Comparison of ENCODE assay signal across 23 cellular contexts in the genomic region with DNA sequence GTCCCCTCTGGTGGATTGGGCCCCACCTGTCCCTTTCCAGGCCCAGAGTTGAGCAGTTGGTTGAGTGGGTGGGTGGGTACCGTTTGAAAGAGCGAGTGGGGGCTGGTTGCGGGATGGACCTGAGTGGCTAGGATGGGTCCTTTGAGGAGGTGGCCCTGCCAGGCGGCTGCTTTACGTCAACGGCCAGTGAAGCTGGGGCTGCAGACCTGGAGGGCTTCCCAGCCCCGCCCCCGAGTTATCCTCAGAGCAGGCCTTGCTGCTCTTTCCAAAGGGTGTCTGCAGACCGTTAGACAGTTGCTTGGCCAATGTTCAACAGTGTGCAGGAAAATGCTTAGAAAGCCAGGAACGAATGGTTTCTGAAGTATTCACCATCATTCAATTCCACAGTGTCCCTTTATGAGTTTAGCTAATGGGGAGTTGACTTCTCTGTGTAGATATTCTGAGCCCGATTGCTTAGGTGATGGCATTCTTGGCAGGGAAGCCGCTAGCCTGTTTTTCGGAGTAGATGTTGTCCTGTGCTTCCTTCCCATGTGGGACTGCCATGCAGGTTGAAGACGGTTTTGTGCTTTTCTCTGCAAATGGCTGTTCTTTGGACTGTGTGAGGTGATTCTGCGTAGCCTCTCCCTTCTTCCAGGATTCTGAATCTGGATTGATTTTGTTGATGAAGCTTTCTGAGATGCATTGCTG. TPM values are rescaled to one million over a fixed set of nuclear protein-coding genes. Genes with fewer than 3 reads are reported as not detected.
DNase-seq lines count a peak whose midpoint lies in the region; ATAC-seq and TF ChIP-seq lines count a peak whose summit lies in the region.
"Had no signal": no experiment of that assay in that cellular context is flagged by ENCODE, and none has a peak within 500 bp of the region (broad histone marks: within the 10 kb centered on the region; RNA-seq: fewer than 3 reads in every experiment).

No MANE protein-coding gene starts in this region.

- TF ChIP-seq CTCF in coronary artery (IDR thresholded peaks at IDR 0.05), result no peak
- TF ChIP-seq CTCF in left lung (IDR thresholded peaks at IDR 0.05), result no peak
- no peak for TF ChIP-seq CTCF in tibial artery (IDR thresholded peaks at IDR 0.05)

- CTCF ChIA-PET in activated CD4-positive, alpha-beta T cell treated with anti-CD3 and anti-CD28 coated beads for 36 hours (lab: Charles Lee), result interaction anchor here (1.3 kb wide), 1 partner anchor 48 kb away, joined by 4 read pairs; no protein-coding TSS in a partner anchor

- no peaks in the 10 kb centered on the region for H3K36me3 Mint-ChIP-seq in activated CD4-positive, alpha-beta T cell treated with anti-CD3 and anti-CD28 coated beads for 36 hours (ENCODE audit: low read depth)
- H3K36me3 Mint-ChIP-seq: activated naive CD4-positive, alpha-beta T cell treated with anti-CD3 and anti-CD28 coated beads, Interleukin-2, amount 50 U/mL, for 24 hours had no signal

- no peaks in the 10 kb centered on the region for H3K36me3 ChIP-seq in left lung
- no peaks in the 10 kb centered on the region for H3K36me3 ChIP-seq in tibial artery
- H3K36me3 ChIP-seq: pancreas, thyroid gland had no signal

- no peak overlapping the region for H3K4me3 Mint-ChIP-seq in activated CD4-positive, alpha-beta T cell treated with anti-CD3 and anti-CD28 coated beads for 36 hours

- H3K4me1 ChIP-seq in left lung, result peaks cover 12 to 41% of the 10 kb centered on the region in 2 donors
- peaks cover 14 to 99% (median 94%) of the 10 kb centered on the region in 4 donors for H3K4me1 ChIP-seq in tibial artery

- H3K27me3 ChIP-seq in left lung, result no peaks in the 10 kb centered on the region
- H3K27me3 ChIP-seq in tibial artery, result no peaks in the 10 kb centered on the region
- H3K27me3 ChIP-seq: pancreas, thyroid gland had no signal

- no peak for DNase-seq in activated CD4-positive, alpha-beta T cell treated with anti-CD3 and anti-CD28 coated beads for 36 hours
- DNase-seq in activated CD4-positive, alpha-beta T cell treated with anti-CD3 and anti-CD28 coated beads, Interleukin-2, amount 50 U/mL, for 48 hours, result no peak
- DNase-seq in coronary artery (ENCODE audit: low spot score), result no peak
- peak in 1 of 2 donors; percentile 60 for DNase-seq in left lung
- no peak for DNase-seq in tibial artery
- no peak for DNase-seq in NCI-H82 (lab: John Stamatoyannopoulos, UW)
- no peak for DNase-seq in inferior parietal cortex (ENCODE audit: extremely low spot score)
- DNase-seq: activated CD4-positive, CD25-positive, alpha-beta regulatory T cell; DMS53; effector memory CD4-positive, alpha-beta T cell; GOT3; kidney glomerular epithelial cell; NCI-H1930; NCI-H446; pancreas; SHP77 treated with DMSO at 0.1 percent for 48 hours; T-helper 2 cell; thyroid gland had no signal

- POLR2A ChIA-PET in activated CD4-positive, alpha-beta T cell treated with anti-CD3 and anti-CD28 coated beads for 36 hours (lab: Charles Lee), result no interaction called here

- no peak overlapping the region for H3K4me3 ChIP-seq in coronary artery
- no peak overlapping the region for H3K4me3 ChIP-seq in left lung
- H3K4me3 ChIP-seq in tibial artery, result no peak overlapping the region
- H3K4me3 ChIP-seq: pancreas, smooth muscle cell, thyroid gland had no signal

- intact Hi-C loops in activated CD4-positive, alpha-beta T cell treated with anti-CD3 and anti-CD28 coated beads for 36 hours (cut with DNase I, micrococcal nuclease), result loop anchor here (2.0 to 10.0 kb wide), 2 partner anchors 45 to 419 kb away; a partner anchor contains a TSS
- intact Hi-C loops in left lung (cut with DNase I), result no loop called here
- intact Hi-C loops in tibial artery (cut with DNase I; ENCODE audit: low total_unique reads), result loop anchor here (5.0 kb wide), 1 partner anchor 47 kb away; a partner anchor contains a TSS

- H3K27ac ChIP-seq in coronary artery (peak overlapping the region; percentile 19 to 59), left lung (no peak overlapping the region), tibial artery (peak overlapping the region; percentile 3 to 77)
- H3K27ac ChIP-seq: 22Rv1, C4-2B, pancreas, thyroid gland had no signal

- no peaks in the 10 kb centered on the region for H3K9me3 Mint-ChIP-seq in activated CD4-positive, alpha-beta T cell treated with anti-CD3 and anti-CD28 coated beads for 36 hours (ENCODE audit: low read depth)
- H3K9me3 Mint-ChIP-seq: activated naive CD4-positive, alpha-beta T cell treated with anti-CD3 and anti-CD28 coated beads, Interleukin-2, amount 50 U/mL, for 24 hours had no signal

- H3K27ac Mint-ChIP-seq in activated CD4-positive, alpha-beta T cell treated with anti-CD3 and anti-CD28 coated beads for 36 hours, result peak overlapping the region; percentile 13
- H3K27ac Mint-ChIP-seq: activated naive CD4-positive, alpha-beta T cell treated with anti-CD3 and anti-CD28 coated beads, Interleukin-2, amount 50 U/mL, for 24 hours had no signal

- peaks cover 74% of the 10 kb centered on the region for H3K4me1 Mint-ChIP-seq in activated CD4-positive, alpha-beta T cell treated with anti-CD3 and anti-CD28 coated beads for 36 hours

- H3K9me3 ChIP-seq in left lung, result no peaks in the 10 kb centered on the region
- H3K9me3 ChIP-seq in tibial artery, result no peaks in the 10 kb centered on the region
- H3K9me3 ChIP-seq: pancreas, thyroid gland had no signal

- no peak for ATAC-seq in activated CD4-positive, alpha-beta T cell treated with anti-CD3 and anti-CD28 coated beads for 36 hours
- ATAC-seq in left lung (peak; percentile 8), HG02981 (IDR thresholded peaks at IDR 0.05; ENCODE audit: unreplicated experiment) (no peak)
- ATAC-seq: pancreas had no signal

- no peaks in the 10 kb centered on the region for H3K27me3 Mint-ChIP-seq in activated CD4-positive, alpha-beta T cell treated with anti-CD3 and anti-CD28 coated beads for 36 hours
- H3K27me3 Mint-ChIP-seq: activated naive CD4-positive, alpha-beta T cell treated with anti-CD3 and anti-CD28 coated beads, Interleukin-2, amount 50 U/mL, for 24 hours had no signal

RNA-seq across cellular contexts. Expression of a gene that starts 45.7 kb away (rescaled TPM):
- 10 to 100 TPM; 29.3 to 32.2 TPM for total RNA-seq in activated CD4-positive, alpha-beta T cell treated with anti-CD3 and anti-CD28 coated beads for 36 hours
- total RNA-seq in left lung, result 10 to 100 TPM; 22.6 to 26.6 TPM

Comparison
In these comparisons a context has a peak if more than half of its experiments do, and no peak if none do; other contexts are left out.
1. H3K27ac ChIP-seq: peak in coronary artery (2 of 2) and tibial artery (2 of 2); none in left lung (0 of 2).
2. intact Hi-C loops: an anchor here in activated CD4-positive, alpha-beta T cell treated with anti-CD3 and anti-CD28 coated beads for 36 hours (2.0 to 10.0 kb wide) and tibial artery (5.0 kb wide); none called in left lung.